In the genomic region with DNA sequence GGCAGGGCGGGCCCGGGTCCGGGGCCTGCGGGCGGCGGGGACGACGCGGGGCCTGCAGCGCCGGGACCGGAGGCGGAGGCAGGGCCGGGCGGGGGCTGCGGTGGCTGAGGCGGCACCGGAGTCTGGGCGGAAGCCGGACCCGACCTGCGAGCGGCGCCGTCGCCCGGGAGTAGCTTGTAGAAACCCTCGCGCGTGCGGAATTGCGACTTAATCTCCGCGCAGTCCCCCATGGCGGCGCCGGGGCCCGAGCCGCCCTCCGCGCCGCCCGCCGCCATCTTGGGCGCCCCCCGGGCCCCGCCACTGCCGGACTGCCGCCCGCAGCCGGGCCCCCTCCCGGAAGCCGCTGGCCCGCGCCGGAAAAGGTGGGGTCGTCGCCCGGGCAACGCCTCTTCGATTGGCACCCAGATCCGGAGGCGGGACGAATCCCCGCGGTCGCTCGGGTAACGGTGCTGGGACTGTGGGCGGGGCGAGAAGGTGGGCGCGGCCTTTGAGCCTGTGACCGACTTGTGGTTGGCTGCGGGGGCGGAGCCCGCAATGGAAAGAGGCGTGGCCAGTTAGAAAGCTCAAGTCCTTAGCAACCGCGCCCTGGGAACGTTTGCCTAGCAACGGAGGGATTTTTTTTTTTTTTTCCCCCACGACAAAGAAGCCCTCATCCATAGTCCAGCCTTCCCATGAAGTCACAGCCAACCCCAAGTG, we compare ENCODE assay signal across 1 cellular context.
TF ChIP-seq lines count a peak whose summit lies in the region.

A gene with protein sequence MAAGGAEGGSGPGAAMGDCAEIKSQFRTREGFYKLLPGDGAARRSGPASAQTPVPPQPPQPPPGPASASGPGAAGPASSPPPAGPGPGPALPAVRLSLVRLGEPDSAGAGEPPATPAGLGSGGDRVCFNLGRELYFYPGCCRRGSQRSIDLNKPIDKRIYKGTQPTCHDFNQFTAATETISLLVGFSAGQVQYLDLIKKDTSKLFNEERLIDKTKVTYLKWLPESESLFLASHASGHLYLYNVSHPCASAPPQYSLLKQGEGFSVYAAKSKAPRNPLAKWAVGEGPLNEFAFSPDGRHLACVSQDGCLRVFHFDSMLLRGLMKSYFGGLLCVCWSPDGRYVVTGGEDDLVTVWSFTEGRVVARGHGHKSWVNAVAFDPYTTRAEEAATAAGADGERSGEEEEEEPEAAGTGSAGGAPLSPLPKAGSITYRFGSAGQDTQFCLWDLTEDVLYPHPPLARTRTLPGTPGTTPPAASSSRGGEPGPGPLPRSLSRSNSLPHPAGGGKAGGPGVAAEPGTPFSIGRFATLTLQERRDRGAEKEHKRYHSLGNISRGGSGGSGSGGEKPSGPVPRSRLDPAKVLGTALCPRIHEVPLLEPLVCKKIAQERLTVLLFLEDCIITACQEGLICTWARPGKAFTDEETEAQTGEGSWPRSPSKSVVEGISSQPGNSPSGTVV (minus strand): TSS at position 364 of the 696 bp plus-strand sequence. CDS start 89 bp downstream, at position 275.

TF ChIP-seq in IMR-90, 13 proteins besides CTCF, POLR2A, EP300 and RAD21 (continued from another document):
- TF ChIP-seq FOS (IDR thresholded peaks at IDR 0.05; ENCODE audit: low read depth, low read length) (no peak), RCOR1 (IDR thresholded peaks at IDR 0.05; ENCODE audit: insufficient replicate concordance, low read length) (no peak), MAFK (IDR thresholded peaks at IDR 0.05; ENCODE audit: low read depth, low read length) (no peak), BHLHE40 (IDR thresholded peaks at IDR 0.05; ENCODE audit: low read depth, low read length) (no peak)
- TF ChIP-seq, protein P1, sequence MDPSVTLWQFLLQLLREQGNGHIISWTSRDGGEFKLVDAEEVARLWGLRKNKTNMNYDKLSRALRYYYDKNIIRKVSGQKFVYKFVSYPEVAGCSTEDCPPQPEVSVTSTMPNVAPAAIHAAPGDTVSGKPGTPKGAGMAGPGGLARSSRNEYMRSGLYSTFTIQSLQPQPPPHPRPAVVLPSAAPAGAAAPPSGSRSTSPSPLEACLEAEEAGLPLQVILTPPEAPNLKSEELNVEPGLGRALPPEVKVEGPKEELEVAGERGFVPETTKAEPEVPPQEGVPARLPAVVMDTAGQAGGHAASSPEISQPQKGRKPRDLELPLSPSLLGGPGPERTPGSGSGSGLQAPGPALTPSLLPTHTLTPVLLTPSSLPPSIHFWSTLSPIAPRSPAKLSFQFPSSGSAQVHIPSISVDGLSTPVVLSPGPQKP (IDR thresholded peaks at IDR 0.05; ENCODE audit: borderline replicate concordance, low read depth, low read length): no peak
TF ChIP-seq in IMR-90: peak in this region for 3.
